ENCODE assay signal across 8 cellular contexts in genomic region chr2:20525041-20526035, GRCh38.
DNase-seq lines count a peak whose midpoint lies in the region; ATAC-seq and TF ChIP-seq lines count a peak whose summit lies in the region.

No MANE protein-coding gene starts in this region.

- intact Hi-C loops in ascending aorta (cut with DNase I), result loop anchor here (5.0 kb wide), 1 partner anchor 37 kb away; no protein-coding TSS in a partner anchor
- intact Hi-C loops in colonic mucosa (cut with DNase I), result no loop called here

- peak in 1 of 2 donors; percentile 78 for DNase-seq in ascending aorta (ENCODE audit: low spot score in 2 of 2)
- DNase-seq in lung microvascular endothelial cell (ENCODE audit: low read depth in 2 of 2), result peak; percentile 17 to 30
- DNase-seq in stimulated activated CD4-positive, alpha-beta T cell treated with anti-CD3 and anti-CD28 coated beads, Interleukin-2, amount 100 ng/mL, for 48 hours, result no peak
- no peak for DNase-seq in stimulated activated naive CD4-positive, alpha-beta T cell treated with Interleukin-2 at 50 U/mL for 16 hours (lab: John Stamatoyannopoulos, UW)
- no peak for DNase-seq in colonic mucosa

- no peaks in the 10 kb centered on the region for H3K36me3 ChIP-seq in DOHH2 (ENCODE audit: control insufficient read depth, low read length)
- no peaks in the 10 kb centered on the region for H3K36me3 ChIP-seq in ascending aorta
- no peaks in the 10 kb centered on the region for H3K36me3 ChIP-seq in colonic mucosa

- TF ChIP-seq CTCF in DOHH2 (IDR thresholded peaks at IDR 0.05; ENCODE audit: low read depth, low read length, poor library complexity, severe bottlenecking) (no peak), ascending aorta (IDR thresholded peaks at IDR 0.05) (no peak), colonic mucosa (IDR thresholded peaks at IDR 0.05) (no peak)

- H3K4me2 ChIP-seq in DOHH2 (ENCODE audit: low read length), result peak overlapping the region; percentile 12; the same call in 1 of the 2 replicates

- H3K27ac ChIP-seq in DOHH2 (ENCODE audit: low read depth, low read length), result no peak overlapping the region
- H3K27ac ChIP-seq in ascending aorta, result peak overlapping the region; percentile 19 to 34
- H3K27ac ChIP-seq in colonic mucosa, result no peak overlapping the region

- H3K27me3 ChIP-seq in DOHH2 (ENCODE audit: control insufficient read depth, low read length) (0 out of 2 replicates have a peak, but pooled peaks cover 8% of the 10 kb centered on the region), ascending aorta (no peaks in the 10 kb centered on the region), colonic mucosa (no peaks in the 10 kb centered on the region)

- peak; percentile 80 for ATAC-seq in GM19328 (IDR thresholded peaks at IDR 0.05; ENCODE audit: unreplicated experiment)
- peak; percentile 88 for ATAC-seq in HG03196 (IDR thresholded peaks at IDR 0.05; ENCODE audit: unreplicated experiment)

- no peaks in the 10 kb centered on the region for H3K9me2 ChIP-seq in DOHH2 (replicated peaks; ENCODE audit: control insufficient read depth, low read length)

- no peak overlapping the region for H3K4me3 ChIP-seq in DOHH2 (ENCODE audit: low read length)
- no peak overlapping the region for H3K4me3 ChIP-seq in ascending aorta
- no peak overlapping the region for H3K4me3 ChIP-seq in colonic mucosa

- H3K79me2 ChIP-seq in DOHH2 (ENCODE audit: control insufficient read depth, low read length), result no peaks in the 10 kb centered on the region

- no peaks in the 10 kb centered on the region for H3F3A ChIP-seq in DOHH2 (ENCODE audit: control insufficient read depth, insufficient read depth)

- H3K4me1 ChIP-seq in DOHH2 (ENCODE audit: control insufficient read depth, low read length), result peaks cover 8% of the 10 kb centered on the region
- H3K4me1 ChIP-seq in ascending aorta, result peaks cover 0 to 9% of the 10 kb centered on the region in 2 donors
- no peaks in the 10 kb centered on the region for H3K4me1 ChIP-seq in colonic mucosa

- no peaks in the 10 kb centered on the region for H3K9me3 ChIP-seq in DOHH2 (ENCODE audit: control insufficient read depth, insufficient read depth, low read length)
- no peaks in the 10 kb centered on the region for H3K9me3 ChIP-seq in ascending aorta
- no peaks in the 10 kb centered on the region for H3K9me3 ChIP-seq in colonic mucosa

- no peak overlapping the region for H3K9ac ChIP-seq in colonic mucosa (ENCODE audit: low read depth in 2 of 2, low read length in 2 of 2)

- no peaks in the 10 kb centered on the region for H4K20me1 ChIP-seq in DOHH2 (ENCODE audit: control insufficient read depth, insufficient read depth, low read depth, low read length)

Comparison
In these comparisons a context has a peak if more than half of its experiments do, and no peak if none do; other contexts are left out.
1. H3K27ac ChIP-seq: peak in ascending aorta (2 of 2); none in DOHH2 (single experiment) and colonic mucosa (single experiment).
2. DNase-seq: peak in lung microvascular endothelial cell (2 of 2); none in stimulated activated CD4-positive, alpha-beta T cell treated with anti-CD3 and anti-CD28 coated beads, Interleukin-2, amount 100 ng/mL, for 48 hours (0 of 2), stimulated activated naive CD4-positive, alpha-beta T cell treated with Interleukin-2 at 50 U/mL for 16 hours (single experiment) and colonic mucosa (single experiment).